ENCODE assay signal across 22 cellular contexts in genomic region chr1:206708882-206709281, GRCh38. TPM values are rescaled to one million over a fixed set of nuclear protein-coding genes. Genes with fewer than 3 reads are reported as not detected.
DNase-seq lines count a peak whose midpoint lies in the region; ATAC-seq, FAIRE-seq and TF ChIP-seq lines count a peak whose summit lies in the region.
"Had no signal": no experiment of that assay in that cellular context is flagged by ENCODE, and none has a peak within 500 bp of the region (broad histone marks: within the 10 kb centered on the region; RNA-seq: fewer than 3 reads in every experiment).

No MANE protein-coding gene starts in this region.

- H3K4me3 Mint-ChIP-seq in CD4-positive, alpha-beta T cell = no peak overlapping the region
- no peak overlapping the region for H3K4me3 Mint-ChIP-seq in endodermal cell
- H3K4me3 Mint-ChIP-seq: mesothelial cell of epicardium had no signal

- H2AFZ ChIP-seq in ACC112 (ENCODE audit: low read length, unreplicated experiment) (no peak overlapping the region), KMS-11 (ENCODE audit: low read depth) (no peak overlapping the region), endothelial cell of umbilical vein (ENCODE audit: low read depth, low read length) (no peak overlapping the region)

- H3K9me1 ChIP-seq in endothelial cell of umbilical vein (replicated peaks; ENCODE audit: control insufficient read depth, extremely low read depth, insufficient read depth, low read length) = no peaks in the 10 kb centered on the region

- H3K27ac ChIP-seq in ACC112 (ENCODE audit: low read depth, low read length) (peak overlapping the region; percentile 36; the same call in 1 of the 2 replicates), KMS-11 (no peak overlapping the region), endothelial cell of umbilical vein (ENCODE audit: insufficient read depth, low read depth, low read length) (no peak overlapping the region), upper lobe of left lung (no peak overlapping the region), endodermal cell (ENCODE audit: low read depth, low read length) (no peak overlapping the region)
- H3K27ac ChIP-seq in CD4-positive, alpha-beta T cell (ENCODE audit: low read depth, low read length) = no peak overlapping the region
- H3K27ac ChIP-seq: testis had no signal

- H3K4me1 Mint-ChIP-seq in CD4-positive, alpha-beta T cell (ENCODE audit: low read depth) = peaks cover 85% of the 10 kb centered on the region
- H3K4me1 Mint-ChIP-seq in endodermal cell = peaks cover 73% of the 10 kb centered on the region

- CTCF ChIA-PET in endothelial cell of umbilical vein (lab: Charles Lee) = interaction anchor here (1.0 to 1.6 kb wide), 2 partner anchors 16 to 204 kb away, joined by 3 to 4 read pairs; no protein-coding TSS in a partner anchor
- CTCF ChIA-PET in CD4-positive, alpha-beta T cell (lab: Charles Lee) = interaction anchor here (1.1 to 1.2 kb wide), 2 partner anchors 21 to 71 kb away, joined by 3 read pairs; no protein-coding TSS in a partner anchor

- H3K27ac Mint-ChIP-seq in CD4-positive, alpha-beta T cell = no peak overlapping the region
- H3K27ac Mint-ChIP-seq in endodermal cell = no peak overlapping the region
- H3K27ac Mint-ChIP-seq: mesothelial cell of epicardium had no signal

- TF ChIP-seq POLR2A in endothelial cell of umbilical vein (IDR thresholded peaks at IDR 0.05; ENCODE audit: low read depth, low read length) = no peak
- TF ChIP-seq POLR2A in upper lobe of left lung (IDR thresholded peaks at IDR 0.05) = no peak

- no peaks in the 10 kb centered on the region for H3K36me3 ChIP-seq in ACC112 (ENCODE audit: insufficient read depth, low read length)
- H3K36me3 ChIP-seq in KMS-11 (ENCODE audit: insufficient read depth) = no peaks in the 10 kb centered on the region
- H3K36me3 ChIP-seq in endothelial cell of umbilical vein (ENCODE audit: control insufficient read depth in 2 of 2, extremely low read depth in 1 of 2, insufficient read depth in 2 of 2, low read length in 2 of 2) = no peaks in the 10 kb centered on the region
- H3K36me3 ChIP-seq in upper lobe of left lung = no peaks in the 10 kb centered on the region
- no peaks in the 10 kb centered on the region for H3K36me3 ChIP-seq in endodermal cell (ENCODE audit: control insufficient read depth, insufficient read depth, low read length)

- intact Hi-C loops in endothelial cell of umbilical vein (cut with micrococcal nuclease) = no loop called here
- intact Hi-C loops in CD4-positive, alpha-beta T cell (cut with DNase I, micrococcal nuclease) = no loop called here

- WGBS in upper lobe of left lung, 2 donors = 44 to 51% methylated on average over 2 of the region's 2 CpGs
- 89 to 94% methylated on average over 2 of the region's 2 CpGs for WGBS in endodermal cell (ENCODE audit: insufficient coverage in 1 of 2, insufficient read length in 1 of 2), 2 experiments

- H3K27me3 ChIP-seq in ACC112 (ENCODE audit: insufficient read depth, low read length) (no peaks in the 10 kb centered on the region), KMS-11 (ENCODE audit: insufficient read depth, low read depth) (no peaks in the 10 kb centered on the region; the same call in 1 of the 2 replicates), endothelial cell of umbilical vein (ENCODE audit: control insufficient read depth in 2 of 2, insufficient read depth in 2 of 2, low read length in 2 of 2) (no peaks in the 10 kb centered on the region), upper lobe of left lung (no peaks in the 10 kb centered on the region), endodermal cell (ENCODE audit: control insufficient read depth, insufficient read depth, low read length, poor library complexity, severe bottlenecking) (no peaks in the 10 kb centered on the region)
- H3K27me3 ChIP-seq in CD4-positive, alpha-beta T cell (ENCODE audit: control insufficient read depth, insufficient read depth, low read length) = no peaks in the 10 kb centered on the region
- H3K27me3 ChIP-seq: testis had no signal

- H3K4me3 ChIP-seq in ACC112 (ENCODE audit: low read depth, low read length) (no peak overlapping the region), KMS-11 (IDR thresholded peaks at IDR 0.05; ENCODE audit: insufficient read depth, low read depth, low read length) (no peak overlapping the region), endothelial cell of umbilical vein (replicated peaks in 1 of 3; ENCODE audit: insufficient read depth in 1 of 3, low read depth in 1 of 3, low read length in 3 of 3) (no peak overlapping the region), upper lobe of left lung (no peak overlapping the region), endodermal cell (ENCODE audit: low read length) (no peak overlapping the region)
- H3K4me3 ChIP-seq: testis had no signal

- H3K9me3 Mint-ChIP-seq in CD4-positive, alpha-beta T cell = no peaks in the 10 kb centered on the region
- H3K9me3 Mint-ChIP-seq in endodermal cell = no peaks in the 10 kb centered on the region
- H3K9me3 Mint-ChIP-seq: CD4-positive, CD25-positive, alpha-beta regulatory T cell; IgD-negative memory B cell; mesothelial cell of epicardium had no signal

- no peaks in the 10 kb centered on the region for H3K36me3 Mint-ChIP-seq in CD4-positive, alpha-beta T cell (ENCODE audit: low read depth)
- peaks cover 2% of the 10 kb centered on the region for H3K36me3 Mint-ChIP-seq in endodermal cell (ENCODE audit: low read depth)
- H3K36me3 Mint-ChIP-seq: IgD-negative memory B cell, mesothelial cell of epicardium had no signal

- H3K4me2 ChIP-seq in KMS-11 (peak overlapping the region; percentile 53), endothelial cell of umbilical vein (ENCODE audit: insufficient read depth, low read length) (no peak overlapping the region)

- H3K79me2 ChIP-seq in ACC112 (ENCODE audit: control insufficient read depth, insufficient read depth, low read length, unreplicated experiment) (peaks cover 96% of the 10 kb centered on the region), KMS-11 (ENCODE audit: insufficient read depth, low read depth) (no peaks in the 10 kb centered on the region; the same call in 1 of the 2 replicates), endothelial cell of umbilical vein (ENCODE audit: control insufficient read depth, insufficient read depth, low read length) (peaks cover 78% of the 10 kb centered on the region)

- peaks cover 67% of the 10 kb centered on the region for H3K4me1 ChIP-seq in ACC112 (ENCODE audit: control insufficient read depth, insufficient read depth, low read length, unreplicated experiment)
- H3K4me1 ChIP-seq in KMS-11 (ENCODE audit: low read depth, poor library complexity, severe bottlenecking) = peaks cover 96% of the 10 kb centered on the region
- H3K4me1 ChIP-seq in endothelial cell of umbilical vein (ENCODE audit: control insufficient read depth, extremely low read depth, insufficient read depth, low read length) = peaks cover 15% of the 10 kb centered on the region
- peaks cover 74 to 85% (median 79%) of the 10 kb centered on the region in 4 donors for H3K4me1 ChIP-seq in upper lobe of left lung
- H3K4me1 ChIP-seq in endodermal cell (ENCODE audit: control insufficient read depth, insufficient read depth, low read length) = peaks cover 30% of the 10 kb centered on the region

- DNase-seq in endothelial cell of umbilical vein (ENCODE audit: low read depth, low spot score) = peak; percentile 17
- DNase-seq in left lobe of liver (ENCODE audit: low spot score) = no peak
- DNase-seq in CD4-positive, alpha-beta T cell = no peak
- DNase-seq in upper lobe of left lung = no peak
- DNase-seq in endodermal cell = no peak
- DNase-seq in NCI-H2107 treated with DMSO at 0.1 percent for 48 hours (lab: John Stamatoyannopoulos, UW; ENCODE audit: unreplicated experiment) = no peak
- DNase-seq: CD4-positive, CD25-positive, alpha-beta regulatory T cell; cerebellar nuclear complex; DMS79; HCEC 1CT; hippocampal formation; islet precursor cell; NCI-H187 treated with DMSO at 0.1 percent for 48 hours; NCI-H446 treated with DMSO at 0.1 percent for 48 hours; NK-92 treated with Interleukin-12 subunit alpha and Interleukin-12 subunit beta, amount 100 ng/mL, for 24 hours; stimulated activated CD4-positive, alpha-beta T cell treated with anti-CD3 and anti-CD28 coated beads, Interleukin-12 subunit alpha, Interleukin-12 subunit beta, amount 100 ng/mL, for 4 hours; SW 1271; testis had no signal

- H3K27me3 Mint-ChIP-seq in CD4-positive, alpha-beta T cell = no peaks in the 10 kb centered on the region
- no peaks in the 10 kb centered on the region for H3K27me3 Mint-ChIP-seq in endodermal cell (ENCODE audit: insufficient read depth)
- H3K27me3 Mint-ChIP-seq: CD4-positive, CD25-positive, alpha-beta regulatory T cell had no signal

- no peak for TF ChIP-seq EP300 in upper lobe of left lung (IDR thresholded peaks at IDR 0.05)

- TF ChIP-seq CTCF in KMS-11 (conservative IDR thresholded peaks at IDR 0.05; ENCODE audit: low read depth, low read length) (no peak), endothelial cell of umbilical vein (IDR thresholded peaks at IDR 0.05; ENCODE audit: extremely low read depth in 1 of 2, insufficient read depth in 1 of 2, low read depth in 1 of 2, low read length in 2 of 2) (no peak), upper lobe of left lung (IDR thresholded peaks at IDR 0.05) (no peak), endodermal cell (conservative IDR thresholded peaks at IDR 0.05) (no peak)
- no peak for TF ChIP-seq CTCF in CD4-positive, alpha-beta T cell (IDR thresholded peaks at IDR 0.05)

- peak; percentile 83 for FAIRE-seq in endothelial cell of umbilical vein (lab: Jason Lieb, UNC)

- H3K9ac ChIP-seq in KMS-11 (no peak overlapping the region), endothelial cell of umbilical vein (replicated peaks; ENCODE audit: extremely low read depth, insufficient read depth, low read length) (no peak overlapping the region), endodermal cell (ENCODE audit: extremely low read depth, low read length, poor library complexity, severe bottlenecking) (no peak overlapping the region)

- BruUV-seq in endothelial cell of umbilical vein (replicated peaks; lab: Mats Ljungman, UMichigan) = no TSS peak

- H4K20me1 ChIP-seq in KMS-11 (ENCODE audit: insufficient read depth) (no peaks in the 10 kb centered on the region; the same call in 1 of the 2 replicates), endothelial cell of umbilical vein (replicated peaks; ENCODE audit: control insufficient read depth, extremely low read depth, insufficient read depth, low read length) (peaks cover 2% of the 10 kb centered on the region)

- ATAC-seq in left lobe of liver = peak; percentile 29
- ATAC-seq in CD4-positive, alpha-beta T cell (ENCODE audit: poor library complexity) = no peak
- ATAC-seq in upper lobe of left lung (ENCODE audit: low FRiP score in 2 of 2) = no peak

- POLR2A ChIA-PET in endothelial cell of umbilical vein (lab: Charles Lee) = no interaction called here
- POLR2A ChIA-PET in CD4-positive, alpha-beta T cell (lab: Charles Lee) = no interaction called here

- H3K9me3 ChIP-seq in endothelial cell of umbilical vein (replicated peaks; ENCODE audit: control insufficient read depth, insufficient read depth, low read length) (no peaks in the 10 kb centered on the region), upper lobe of left lung (no peaks in the 10 kb centered on the region), endodermal cell (ENCODE audit: control insufficient read depth, low read length) (no peaks in the 10 kb centered on the region)
- no peaks in the 10 kb centered on the region for H3K9me3 ChIP-seq in CD4-positive, alpha-beta T cell (ENCODE audit: control insufficient read depth, low read length)
- H3K9me3 ChIP-seq: testis had no signal

- dilution Hi-C loops in endothelial cell of umbilical vein (cut with MboI; ENCODE audit: extremely low pct_ligation_motif_present, low sequenced_read_pairs) = no loop called here

RNA-seq across cellular contexts. Expression of gene MAPKAPK2, which starts 24.2 kb away (rescaled TPM):
- total RNA-seq in endothelial cell of umbilical vein (69.1 and 74.2 TPM in 2 replicates), left lobe of liver (41.0 TPM), upper lobe of left lung (100 to 1,000 TPM in 2 of 6 donors, 10 to 100 TPM in 4; 64.8 to 135 (median 84.3) TPM), endodermal cell (10 to 100 TPM; 72.8 to 79.7 TPM)
- polyA plus RNA-seq in endothelial cell of umbilical vein = 52.4 and 52.9 TPM in 2 replicates
- 55.5 and 56.5 TPM in 2 replicates for polyA plus RNA-seq in endothelial cell of umbilical vein (2011; cell fraction: cytosol; rRNA removed)
- polyA plus RNA-seq in endothelial cell of umbilical vein (2011; cell fraction: nucleus; rRNA removed) = 65.3 and 75.4 TPM in 2 replicates
- polyA plus RNA-seq in endothelial cell of umbilical vein (2012) = 46.4 and 49.8 TPM in 2 replicates
- polyA minus RNA-seq in endothelial cell of umbilical vein = 64.9 and 75.6 TPM in 2 replicates
- 29.7 TPM for polyA minus RNA-seq in endothelial cell of umbilical vein (2011; cell fraction: cytosol; rRNA and poly(A)+ RNA removed)
- 31.4 and 32.5 TPM in 2 replicates for polyA minus RNA-seq in endothelial cell of umbilical vein (2011; cell fraction: nucleus; rRNA and poly(A)+ RNA removed)
- 100 to 1,000 TPM; 157 to 166 TPM for total RNA-seq in CD4-positive, alpha-beta T cell
- 79.7 TPM for polyA plus RNA-seq in endodermal cell (2013, experiment 1 of 2)
- 76.4 TPM for polyA plus RNA-seq in endodermal cell (2013, experiment 2 of 2)
